ENCODE assay signal across 12 cellular contexts in genomic region chr13:40096357-40096911, GRCh38.
DNase-seq lines count a peak whose midpoint lies in the region; ATAC-seq, FAIRE-seq and TF ChIP-seq lines count a peak whose summit lies in the region.
"Had no signal": no experiment of that assay in that cellular context is flagged by ENCODE, and none has a peak within 500 bp of the region (broad histone marks: within the 10 kb centered on the region; RNA-seq: fewer than 3 reads in every experiment).

No MANE protein-coding gene starts in this region.

- ATAC-seq in activated CD4-positive, alpha-beta T cell treated with anti-CD3 and anti-CD28 coated beads for 36 hours, result peak; percentile 98
- ATAC-seq in HG02798 (IDR thresholded peaks at IDR 0.05; ENCODE audit: poor library complexity, unreplicated experiment), result no peak
- ATAC-seq: foreskin keratinocyte, left lung, Panc1 had no signal

- H3K36me3 Mint-ChIP-seq in activated CD4-positive, alpha-beta T cell treated with anti-CD3 and anti-CD28 coated beads for 36 hours (ENCODE audit: low read depth), result peaks cover 11% of the 10 kb centered on the region
- peaks cover 6% of the 10 kb centered on the region for H3K36me3 Mint-ChIP-seq in activated naive CD4-positive, alpha-beta T cell treated with anti-CD3 and anti-CD28 coated beads for 36 hours (ENCODE audit: low read depth)

- no peak for FAIRE-seq in D721Med (lab: Jason Lieb, UNC)
- FAIRE-seq: colon had no signal

- H3K4me1 Mint-ChIP-seq in activated CD4-positive, alpha-beta T cell treated with anti-CD3 and anti-CD28 coated beads for 36 hours, result peaks cover 27% of the 10 kb centered on the region
- H3K4me1 Mint-ChIP-seq in activated naive CD4-positive, alpha-beta T cell treated with anti-CD3 and anti-CD28 coated beads for 36 hours (ENCODE audit: low read depth), result peaks cover 30% of the 10 kb centered on the region

- H3K27me3 Mint-ChIP-seq in activated CD4-positive, alpha-beta T cell treated with anti-CD3 and anti-CD28 coated beads for 36 hours, result no peaks in the 10 kb centered on the region
- no peaks in the 10 kb centered on the region for H3K27me3 Mint-ChIP-seq in activated naive CD4-positive, alpha-beta T cell treated with anti-CD3 and anti-CD28 coated beads for 36 hours (ENCODE audit: low read depth)

- POLR2A ChIA-PET in activated CD4-positive, alpha-beta T cell treated with anti-CD3 and anti-CD28 coated beads for 36 hours (lab: Charles Lee), result interaction anchor here (0.7 kb wide), 1 partner anchor 344 kb away, joined by 3 read pairs; no protein-coding TSS in a partner anchor

- intact Hi-C loops in activated CD4-positive, alpha-beta T cell treated with anti-CD3 and anti-CD28 coated beads for 36 hours (cut with DNase I, micrococcal nuclease), result no loop called here
- intact Hi-C loops in activated naive CD4-positive, alpha-beta T cell treated with anti-CD3 and anti-CD28 coated beads for 36 hours (cut with micrococcal nuclease), result loop anchor here (1.0 kb wide), 2 partner anchors 52 to 124 kb away; no protein-coding TSS in a partner anchor
- intact Hi-C loops in posterior vena cava (cut with DNase I), result no loop called here

- H3K4me3 Mint-ChIP-seq in activated CD4-positive, alpha-beta T cell treated with anti-CD3 and anti-CD28 coated beads for 36 hours, result no peak overlapping the region
- H3K4me3 Mint-ChIP-seq in activated naive CD4-positive, alpha-beta T cell treated with anti-CD3 and anti-CD28 coated beads for 36 hours, result no peak overlapping the region

- H3K27ac Mint-ChIP-seq in activated CD4-positive, alpha-beta T cell treated with anti-CD3 and anti-CD28 coated beads for 36 hours, result peak overlapping the region; percentile 24
- H3K27ac Mint-ChIP-seq in activated naive CD4-positive, alpha-beta T cell treated with anti-CD3 and anti-CD28 coated beads for 36 hours, result peak overlapping the region; percentile 20

- TF ChIP-seq CTCF in D721Med (IDR thresholded peaks at IDR 0.05; ENCODE audit: insufficient read depth, missing control alignments), result no peak

- CTCF ChIA-PET in activated CD4-positive, alpha-beta T cell treated with anti-CD3 and anti-CD28 coated beads for 36 hours (lab: Charles Lee), result interaction anchor here (0.7 to 2.7 kb wide), 3 partner anchors 11 to 39 kb away, joined by 3 to 12 read pairs (median 6); no protein-coding TSS in a partner anchor
- CTCF ChIA-PET in activated naive CD4-positive, alpha-beta T cell treated with anti-CD3 and anti-CD28 coated beads for 36 hours (lab: Charles Lee), result interaction anchor here (1.0 to 3.4 kb wide), 3 partner anchors 9 to 27 kb away, joined by 3 to 17 read pairs (median 10); no protein-coding TSS in a partner anchor

- peak; percentile 43 for DNase-seq in NCI-H1436 (lab: John Stamatoyannopoulos, UW)
- DNase-seq in activated CD4-positive, alpha-beta T cell treated with anti-CD3 and anti-CD28 coated beads for 36 hours, result peak; percentile 72
- DNase-seq in activated naive CD4-positive, alpha-beta T cell treated with anti-CD3 and anti-CD28 coated beads for 36 hours, result peak; percentile 75
- peak; percentile 25 to 33 for DNase-seq in stimulated activated CD4-positive, alpha-beta T cell treated with anti-CD3 and anti-CD28 coated beads, Interleukin-2, amount 100 ng/mL, for 48 hours
- no peak for DNase-seq in posterior vena cava (ENCODE audit: low spot score)
- no peak for DNase-seq in cerebellar nuclear complex (lab: John Stamatoyannopoulos, UW)
- no peak for DNase-seq in D721Med (ENCODE audit: insufficient read length, low spot score)
- DNase-seq: foreskin keratinocyte, left lung had no signal

- H3K9me3 Mint-ChIP-seq in activated CD4-positive, alpha-beta T cell treated with anti-CD3 and anti-CD28 coated beads for 36 hours (ENCODE audit: low read depth), result peaks cover 12% of the 10 kb centered on the region
- peaks cover 12% of the 10 kb centered on the region for H3K9me3 Mint-ChIP-seq in activated naive CD4-positive, alpha-beta T cell treated with anti-CD3 and anti-CD28 coated beads for 36 hours

Comparison
In these comparisons a context has a peak if more than half of its experiments do, and no peak if none do; other contexts are left out.
1. DNase-seq: peak in NCI-H1436 (single experiment), activated CD4-positive, alpha-beta T cell treated with anti-CD3 and anti-CD28 coated beads for 36 hours (single experiment), activated naive CD4-positive, alpha-beta T cell treated with anti-CD3 and anti-CD28 coated beads for 36 hours (single experiment) and stimulated activated CD4-positive, alpha-beta T cell treated with anti-CD3 and anti-CD28 coated beads, Interleukin-2, amount 100 ng/mL, for 48 hours (2 of 2); none in posterior vena cava (single experiment), cerebellar nuclear complex (0 of 2) and D721Med (single experiment).